ENCODE assay signal across 21 cellular contexts in genomic region chr4:17204908-17205307, GRCh38.
DNase-seq lines count a peak whose midpoint lies in the region; ATAC-seq, FAIRE-seq and TF ChIP-seq lines count a peak whose summit lies in the region.
"Had no signal": no experiment of that assay in that cellular context is flagged by ENCODE, and none has a peak within 500 bp of the region (broad histone marks: within the 10 kb centered on the region; RNA-seq: fewer than 3 reads in every experiment).

No MANE protein-coding gene starts in this region.

- TF ChIP-seq RAD21 in liver (IDR thresholded peaks at IDR 0.05) (peak in 1 of 2 donors; percentile 15), HepG2 (CRISPR knock-in tag; IDR thresholded peaks at IDR 0.05) (no peak)

- POLR2A ChIA-PET in HepG2 (lab: Yijun Ruan, JAX) (no interaction called here), RWPE1 (lab: Yijun Ruan, JAX; ENCODE audit: low non-redundant PET) (no interaction called here)

- H2BK12ac ChIP-seq in mesenchymal stem cell (ENCODE audit: low read length in 2 of 2), result no peak overlapping the region

- 20% methylated on average over 2 of the region's 2 CpGs for WGBS in liver
- WGBS in HepG2 (ENCODE audit: low lambda C conversion rate), result 5% methylated on average over 2 of the region's 2 CpGs
- WGBS in mesenchymal stem cell, result 27% methylated on average over 2 of the region's 2 CpGs

- no peak for FAIRE-seq in HepG2 (lab: Jason Lieb, UNC)
- FAIRE-seq: A549, GM12892 had no signal

- H4K8ac ChIP-seq in mesenchymal stem cell (ENCODE audit: low read length), result no peak overlapping the region

- no peak overlapping the region for H3K4ac ChIP-seq in mesenchymal stem cell (ENCODE audit: low read depth in 1 of 2, low read length in 2 of 2)

- intact Hi-C loops in HepG2 (cut with micrococcal nuclease; ENCODE audit: unreplicated experiment) (no loop called here), left ventricle myocardium superior (cut with micrococcal nuclease) (no loop called here)

- H3K4me3 ChIP-seq in liver (ENCODE audit: low read depth in 1 of 3, low read length in 3 of 3), result no peak overlapping the region
- H3K4me3 ChIP-seq in HepG2 (replicated peaks in 1 of 3; ENCODE audit: insufficient read depth in 1 of 3, low read depth in 2 of 3, low read length in 3 of 3), result no peak overlapping the region
- no peak overlapping the region for H3K4me3 ChIP-seq in fibroblast of villous mesenchyme (ENCODE audit: low read depth, low read length)
- H3K4me3 ChIP-seq in mesenchymal stem cell (ENCODE audit: insufficient read depth in 1 of 2, low read depth in 1 of 2, low read length in 2 of 2), result no peak overlapping the region
- H3K4me3 ChIP-seq: A549 had no signal

- in situ Hi-C loops in HepG2 (cut with HindIII; ENCODE audit: extremely low pct_ligation_motif_present, low pct_unique_long_range_greater_than_20kb), result no loop called here

- no peaks in the 10 kb centered on the region for H3K79me2 ChIP-seq in HepG2 (ENCODE audit: insufficient read depth, low read length)

- no peak overlapping the region for H2BK5ac ChIP-seq in mesenchymal stem cell (ENCODE audit: low read depth, low read length, poor library complexity, severe bottlenecking)

- no peak overlapping the region for H2AK5ac ChIP-seq in mesenchymal stem cell (ENCODE audit: low read length, severe bottlenecking)

- no peak overlapping the region for H2BK15ac ChIP-seq in mesenchymal stem cell (ENCODE audit: low read depth, poor library complexity, severe bottlenecking)

- peaks cover 0 to 12% (median 0%) of the 10 kb centered on the region in 4 donors for H3K9me3 ChIP-seq in liver (ENCODE audit: control insufficient read depth in 4 of 4, low read length in 3 of 4)
- no peaks in the 10 kb centered on the region; the same call in 1 of the 2 replicates for H3K9me3 ChIP-seq in HepG2 (ENCODE audit: low read length)
- no peaks in the 10 kb centered on the region for H3K9me3 ChIP-seq in mesenchymal stem cell (ENCODE audit: control insufficient read depth, low read length)
- H3K9me3 ChIP-seq: A549, Caco-2 had no signal

- ATAC-seq in HepG2 (no peak), left ventricle myocardium superior (no peak)
- ATAC-seq: A549, HCT116 had no signal

- H3K79me1 ChIP-seq in mesenchymal stem cell (replicated peaks; ENCODE audit: low read length, poor library complexity, severe bottlenecking), result no peaks in the 10 kb centered on the region

- BruUV-seq in HepG2 (replicated peaks; lab: Mats Ljungman, UMichigan), result no TSS peak

- H3K4me1 ChIP-seq in liver (ENCODE audit: control insufficient read depth in 4 of 4, insufficient read depth in 4 of 4, low read length in 3 of 4) (peaks cover 0 to 14% (median 6%) of the 10 kb centered on the region in 4 donors), HepG2 (ENCODE audit: insufficient read depth, low read length) (no peaks in the 10 kb centered on the region), mesenchymal stem cell (ENCODE audit: control insufficient read depth, insufficient read depth, low read depth, low read length) (no peaks in the 10 kb centered on the region)
- H3K4me1 ChIP-seq: A549, Caco-2 had no signal

- no peak for TF ChIP-seq POLR2A in HepG2 (IDR thresholded peaks at IDR 0.05; ENCODE audit: insufficient read depth in 1 of 2, low read depth in 2 of 2, low read length in 2 of 2)

- H3K18ac ChIP-seq in mesenchymal stem cell (ENCODE audit: low read depth in 1 of 2, low read length in 2 of 2), result no peak overlapping the region

- DNase-seq in HepG2 (ENCODE audit: low spot score) (no peak), fibroblast of villous mesenchyme (ENCODE audit: low read depth) (peak; percentile 26), mesenchymal stem cell (peak; percentile 9), RWPE1 (ENCODE audit: low spot score) (no peak), left ventricle myocardium superior (no peak), NK-92 (lab: John Stamatoyannopoulos, UW; ENCODE audit: unreplicated experiment) (no peak), NCI-H2196 (lab: John Stamatoyannopoulos, UW; ENCODE audit: unreplicated experiment) (no peak)
- DNase-seq: AML-193; Caco-2; CD4-positive, alpha-beta T cell; DMS153; DMS79; GDM1; GOT3; H7 had no signal

- H3K23ac ChIP-seq in mesenchymal stem cell (ENCODE audit: low read length in 2 of 2), result no peak overlapping the region

- H3K27me3 ChIP-seq in liver (ENCODE audit: control insufficient read depth in 4 of 4, insufficient read depth in 4 of 4, low read length in 3 of 4) (no peaks in the 10 kb centered on the region), HepG2 (ENCODE audit: control insufficient read depth in 1 of 2, insufficient read depth in 2 of 2, low read length in 2 of 2) (no peaks in the 10 kb centered on the region), mesenchymal stem cell (ENCODE audit: control insufficient read depth in 1 of 2, insufficient read depth in 1 of 2, low read length in 2 of 2) (no peaks in the 10 kb centered on the region)

- H2BK120ac ChIP-seq in mesenchymal stem cell (ENCODE audit: low read depth, low read length), result no peak overlapping the region

- CTCF ChIA-PET in HepG2 (lab: Yijun Ruan, JAX; ENCODE audit: low intra/inter-chr PET ratio, low total read pairs) (no interaction called here), RWPE1 (lab: Yijun Ruan, JAX) (no interaction called here)

- TF ChIP-seq CTCF in liver (IDR thresholded peaks at IDR 0.05; ENCODE audit: low read depth, low read length, missing input control) (no peak), HepG2 (CRISPR knock-in tag; IDR thresholded peaks at IDR 0.05) (no peak), fibroblast of villous mesenchyme (IDR thresholded peaks at IDR 0.05; ENCODE audit: insufficient read depth, low read depth, low read length) (no peak), RWPE1 (conservative IDR thresholded peaks at IDR 0.05; ENCODE audit: low read depth) (no peak)

- no peak overlapping the region for H4K91ac ChIP-seq in mesenchymal stem cell (ENCODE audit: low read length)

- H2AFZ ChIP-seq in HepG2 (ENCODE audit: low read length) (no peak overlapping the region), mesenchymal stem cell (ENCODE audit: low read depth, low read length) (no peak overlapping the region)

- TF ChIP-seq EP300 in HepG2 (IDR thresholded peaks at IDR 0.05; ENCODE audit: low read depth in 2 of 2, low read length in 2 of 2) (no peak), HepG2 (CRISPR knock-in tag; IDR thresholded peaks at IDR 0.05; ENCODE audit: borderline replicate concordance) (no peak)

- H3K9ac ChIP-seq in liver (ENCODE audit: low read depth in 1 of 2, low read length in 2 of 2), result peak overlapping the region in 1 of 2 donors; percentile 28
- no peak overlapping the region for H3K9ac ChIP-seq in HepG2 (ENCODE audit: insufficient read depth, low read depth, low read length)
- no peak overlapping the region for H3K9ac ChIP-seq in mesenchymal stem cell (ENCODE audit: low read length)

- no peaks in the 10 kb centered on the region for H4K20me1 ChIP-seq in HepG2 (ENCODE audit: insufficient read depth, low read length)

- H3K4me2 ChIP-seq in HepG2 (ENCODE audit: low read depth, low read length) (no peak overlapping the region), mesenchymal stem cell (ENCODE audit: low read length, poor library complexity, severe bottlenecking) (no peak overlapping the region)
- H3K4me2 ChIP-seq: A549 had no signal

- H3K14ac ChIP-seq in mesenchymal stem cell (ENCODE audit: low read length in 2 of 2), result no peak overlapping the region

- no peaks in the 10 kb centered on the region for H3K36me3 ChIP-seq in liver (ENCODE audit: control insufficient read depth in 4 of 4, insufficient read depth in 3 of 4, low read depth in 1 of 4, low read length in 3 of 4)
- no peaks in the 10 kb centered on the region for H3K36me3 ChIP-seq in HepG2 (replicated peaks in 1 of 2; ENCODE audit: control insufficient read depth in 1 of 2, insufficient read depth in 2 of 2, low read length in 2 of 2)
- no peaks in the 10 kb centered on the region for H3K36me3 ChIP-seq in mesenchymal stem cell (ENCODE audit: control insufficient read depth in 1 of 2, insufficient read depth in 2 of 2, low read depth in 1 of 2, low read length in 2 of 2)

- H3K27ac ChIP-seq in liver (ENCODE audit: low read depth in 1 of 2, low read length in 2 of 2) (peak overlapping the region; percentile 74 to 83), HepG2 (ENCODE audit: extremely low read length, insufficient read depth, low read length) (no peak overlapping the region), mesenchymal stem cell (ENCODE audit: low read length, poor library complexity, severe bottlenecking) (no peak overlapping the region), RWPE1 (no peak overlapping the region)
- H3K27ac ChIP-seq: 22Rv1, A549, C4-2B had no signal

TF ChIP-seq in liver, 16 proteins besides CTCF, POLR2A, EP300 and RAD21 (continues in another document):
- TF ChIP-seq FOXA1 (IDR thresholded peaks at IDR 0.05), result peak; percentile 74
- TF ChIP-seq NR2F2 (IDR thresholded peaks at IDR 0.05), result no peak
- no peak for TF ChIP-seq SP1 (IDR thresholded peaks at IDR 0.05)
- peak; percentile 85 for TF ChIP-seq FOXA2 (IDR thresholded peaks at IDR 0.05)
- TF ChIP-seq, protein P1, sequence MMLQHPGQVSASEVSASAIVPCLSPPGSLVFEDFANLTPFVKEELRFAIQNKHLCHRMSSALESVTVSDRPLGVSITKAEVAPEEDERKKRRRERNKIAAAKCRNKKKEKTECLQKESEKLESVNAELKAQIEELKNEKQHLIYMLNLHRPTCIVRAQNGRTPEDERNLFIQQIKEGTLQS (IDR thresholded peaks at IDR 0.05), result no peak
- peak; percentile 14 for TF ChIP-seq MAX (IDR thresholded peaks at IDR 0.05)
- peak in 1 of 2 donors; percentile 32 for TF ChIP-seq JUND (IDR thresholded peaks at IDR 0.05)
- TF ChIP-seq RXRA (IDR thresholded peaks at IDR 0.05), result peak in 1 of 2 donors; percentile 63

TF ChIP-seq in HepG2, 621 proteins besides CTCF, POLR2A, EP300 and RAD21 (continues in another document):
- TF ChIP-seq, protein P2, sequence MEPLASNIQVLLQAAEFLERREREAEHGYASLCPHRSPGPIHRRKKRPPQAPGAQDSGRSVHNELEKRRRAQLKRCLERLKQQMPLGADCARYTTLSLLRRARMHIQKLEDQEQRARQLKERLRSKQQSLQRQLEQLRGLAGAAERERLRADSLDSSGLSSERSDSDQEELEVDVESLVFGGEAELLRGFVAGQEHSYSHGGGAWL (CRISPR knock-in tag; IDR thresholded peaks at IDR 0.05), result no peak
- TF ChIP-seq NR1H2 (CRISPR knock-in tag; IDR thresholded peaks at IDR 0.05; ENCODE audit: borderline replicate concordance, low read depth) (no peak), HHEX (CRISPR knock-in tag; IDR thresholded peaks at IDR 0.05) (no peak), ZFAT (CRISPR knock-in tag; conservative IDR thresholded peaks at IDR 0.05) (no peak), ZNF136 (CRISPR knock-in tag; IDR thresholded peaks at IDR 0.05; ENCODE audit: low read depth) (no peak), ZNF451 (CRISPR knock-in tag; IDR thresholded peaks at IDR 0.05) (no peak)

Comparison
In these comparisons a context has a peak if more than half of its experiments do, and no peak if none do; other contexts are left out.
1. H3K27ac ChIP-seq: peak in liver (2 of 2); none in HepG2 (single experiment), mesenchymal stem cell (single experiment) and RWPE1 (single experiment).
2. DNase-seq: peak in fibroblast of villous mesenchyme (single experiment) and mesenchymal stem cell (single experiment); none in HepG2 (single experiment), RWPE1 (single experiment), left ventricle myocardium superior (single experiment), NK-92 (single experiment) and NCI-H2196 (single experiment).